In genomic region chr7:110307776-110308175, GRCh38 we compare ENCODE assay signal across 27 cellular contexts.
"Had no signal": no experiment of that assay in that cellular context is flagged by ENCODE, and none has a peak within 500 bp of the region (broad histone marks: within the 10 kb centered on the region; RNA-seq: fewer than 3 reads in every experiment).

No MANE protein-coding gene starts in this region.

- H3K9me3 ChIP-seq: esophagus muscularis mucosa, gastroesophageal sphincter, right lobe of liver, tibial nerve had no signal

- ATAC-seq: gastroesophageal sphincter, T-helper 17 cell had no signal

- H3K9me3 Mint-ChIP-seq: activated CD4-positive, alpha-beta T cell treated with anti-CD3 and anti-CD28 coated beads, Interleukin-2, amount 10 ng/mL, durations not matched to agents 24 days and 14 days; activated naive CD4-positive, alpha-beta T cell treated with anti-CD3 and anti-CD28 coated beads, Interleukin-2, amount 10 ng/mL, durations not matched to agents 7 days and 5 days; activated T-helper 1 cell treated with anti-CD3 and anti-CD28 coated beads, Interleukin-12 subunit alpha, Interleukin-12 subunit beta, Interleukin-2, Interleukin-4 antibody, amounts not matched to agents 30 ng/mL and 10 ng/mL and 1 ng/mL, durations not matched to agents 14 hours and 24 hours and 36 hours had no signal

- H3K27me3 Mint-ChIP-seq: activated CD4-positive, alpha-beta memory T cell treated with anti-CD3 and anti-CD28 coated beads for 36 hours; activated CD4-positive, alpha-beta T cell treated with anti-CD3 and anti-CD28 coated beads, Interleukin-2, amount 10 ng/mL, durations not matched to agents 24 days and 14 days; activated naive CD4-positive, alpha-beta T cell treated with anti-CD3 and anti-CD28 coated beads, Interleukin-2, amount 10 ng/mL, durations not matched to agents 7 days and 5 days; activated naive CD8-positive, alpha-beta T cell treated with anti-CD3 and anti-CD28 coated beads, Interleukin-2, amount 10 ng/mL, durations not matched to agents 7 days and 5 days; dendritic cell treated with granulocyte-macrophage colony-stimulating factor and Interleukin-4, amounts not matched to agents 40 ng/mL and 50 ng/mL, for 4 days; T-helper 17 cell had no signal

- H3K27me3 ChIP-seq: esophagus muscularis mucosa, gastroesophageal sphincter, right lobe of liver, tibial nerve had no signal

- H3K36me3 Mint-ChIP-seq: activated CD4-positive, alpha-beta memory T cell treated with anti-CD3 and anti-CD28 coated beads for 36 hours; activated naive CD4-positive, alpha-beta T cell treated with anti-CD3 and anti-CD28 coated beads, Interleukin-2, amount 10 ng/mL, durations not matched to agents 7 days and 5 days; activated naive CD8-positive, alpha-beta T cell treated with anti-CD3 and anti-CD28 coated beads, Interleukin-2, amount 10 ng/mL, durations not matched to agents 7 days and 5 days had no signal

- DNase-seq: activated CD4-positive, alpha-beta memory T cell treated with anti-CD3 and anti-CD28 coated beads for 36 hours; activated CD4-positive, alpha-beta T cell treated with anti-CD3 and anti-CD28 coated beads, Interleukin-2, amount 10 ng/mL, durations not matched to agents 24 days and 14 days; activated CD4-positive, CD25-positive, alpha-beta regulatory T cell treated with anti-CD3 and anti-CD28 coated beads, Interleukin-2, amount 50 U/mL, for 72 hours; activated CD8-positive, alpha-beta memory T cell treated with anti-CD3 and anti-CD28 coated beads, Interleukin-2, amount 50 U/mL, for 4 hours; activated effector memory CD4-positive, alpha-beta T cell treated with anti-CD3 and anti-CD28 coated beads, Interleukin-2, amount 50 U/mL, for 16 hours; activated naive CD4-positive, alpha-beta T cell treated with anti-CD3 and anti-CD28 coated beads, Interleukin-2, amount 10 ng/mL, durations not matched to agents 7 days and 5 days; activated naive CD8-positive, alpha-beta T cell treated with anti-CD3 and anti-CD28 coated beads, Interleukin-2, amount 10 ng/mL, durations not matched to agents 7 days and 5 days; activated T-cell treated with anti-CD3 and anti-CD28 coated beads, Interleukin-2, amount 50 U/mL, for 1 hour; amygdala; caudate nucleus; endodermal cell; hippocampal formation; immature natural killer cell; left ventricle myocardium inferior; posterior cingulate gyrus; right lobe of liver; stimulated activated CD4-positive, alpha-beta T cell treated with anti-CD3 and anti-CD28 coated beads, Interleukin-2, amount 100 ng/mL, for 48 hours; stimulated activated naive CD4-positive, alpha-beta T cell treated with Interleukin-2 at 50 U/mL for 16 hours; T-helper 17 cell; T1000 had no signal

- H3K27ac Mint-ChIP-seq: activated CD4-positive, alpha-beta memory T cell treated with anti-CD3 and anti-CD28 coated beads for 36 hours; activated CD4-positive, alpha-beta T cell treated with anti-CD3 and anti-CD28 coated beads, Interleukin-2, amount 10 ng/mL, durations not matched to agents 24 days and 14 days; activated naive CD4-positive, alpha-beta T cell treated with anti-CD3 and anti-CD28 coated beads, Interleukin-2, amount 10 ng/mL, durations not matched to agents 7 days and 5 days; activated naive CD8-positive, alpha-beta T cell treated with anti-CD3 and anti-CD28 coated beads, Interleukin-2, amount 10 ng/mL, durations not matched to agents 7 days and 5 days; activated T-helper 1 cell treated with anti-CD3 and anti-CD28 coated beads, Interleukin-12 subunit alpha, Interleukin-12 subunit beta, Interleukin-2, Interleukin-4 antibody, amounts not matched to agents 30 ng/mL and 10 ng/mL and 1 ng/mL, durations not matched to agents 14 hours and 24 hours and 36 hours; dendritic cell treated with granulocyte-macrophage colony-stimulating factor and Interleukin-4, amounts not matched to agents 40 ng/mL and 50 ng/mL, for 4 days; endodermal cell; immature natural killer cell; nephron; T-helper 17 cell had no signal

- H3K4me3 Mint-ChIP-seq: activated CD4-positive, alpha-beta memory T cell treated with anti-CD3 and anti-CD28 coated beads for 36 hours; activated CD4-positive, alpha-beta T cell treated with anti-CD3 and anti-CD28 coated beads, Interleukin-2, amount 10 ng/mL, durations not matched to agents 24 days and 14 days; activated naive CD4-positive, alpha-beta T cell treated with anti-CD3 and anti-CD28 coated beads, Interleukin-2, amount 10 ng/mL, durations not matched to agents 7 days and 5 days; activated naive CD8-positive, alpha-beta T cell treated with anti-CD3 and anti-CD28 coated beads, Interleukin-2, amount 10 ng/mL, durations not matched to agents 7 days and 5 days; activated T-helper 1 cell treated with anti-CD3 and anti-CD28 coated beads, Interleukin-12 subunit alpha, Interleukin-12 subunit beta, Interleukin-2, Interleukin-4 antibody, amounts not matched to agents 30 ng/mL and 10 ng/mL and 1 ng/mL, durations not matched to agents 14 hours and 24 hours and 36 hours; dendritic cell treated with granulocyte-macrophage colony-stimulating factor and Interleukin-4, amounts not matched to agents 40 ng/mL and 50 ng/mL, for 4 days; endodermal cell; immature natural killer cell; nephron; T-helper 17 cell had no signal

- H3K4me3 ChIP-seq: esophagus muscularis mucosa, gastroesophageal sphincter, left ventricle myocardium inferior, lung, right lobe of liver, tibial nerve had no signal

- H3K4me1 Mint-ChIP-seq: activated CD4-positive, alpha-beta T cell treated with anti-CD3 and anti-CD28 coated beads, Interleukin-2, amount 10 ng/mL, durations not matched to agents 24 days and 14 days; activated naive CD4-positive, alpha-beta T cell treated with anti-CD3 and anti-CD28 coated beads, Interleukin-2, amount 10 ng/mL, durations not matched to agents 7 days and 5 days; activated naive CD8-positive, alpha-beta T cell treated with anti-CD3 and anti-CD28 coated beads, Interleukin-2, amount 10 ng/mL, durations not matched to agents 7 days and 5 days; immature natural killer cell; T-helper 17 cell had no signal

- H3K36me3 ChIP-seq: esophagus muscularis mucosa, gastroesophageal sphincter, left ventricle myocardium inferior, right lobe of liver, tibial nerve had no signal

- H3K27ac ChIP-seq: esophagus muscularis mucosa, gastroesophageal sphincter, left ventricle myocardium inferior, right lobe of liver, tibial nerve had no signal

- H3K4me1 ChIP-seq: esophagus muscularis mucosa, gastroesophageal sphincter, left ventricle myocardium inferior, right lobe of liver, tibial nerve had no signal
